8 cellular contexts compared by ENCODE assay signal in the genomic region with DNA sequence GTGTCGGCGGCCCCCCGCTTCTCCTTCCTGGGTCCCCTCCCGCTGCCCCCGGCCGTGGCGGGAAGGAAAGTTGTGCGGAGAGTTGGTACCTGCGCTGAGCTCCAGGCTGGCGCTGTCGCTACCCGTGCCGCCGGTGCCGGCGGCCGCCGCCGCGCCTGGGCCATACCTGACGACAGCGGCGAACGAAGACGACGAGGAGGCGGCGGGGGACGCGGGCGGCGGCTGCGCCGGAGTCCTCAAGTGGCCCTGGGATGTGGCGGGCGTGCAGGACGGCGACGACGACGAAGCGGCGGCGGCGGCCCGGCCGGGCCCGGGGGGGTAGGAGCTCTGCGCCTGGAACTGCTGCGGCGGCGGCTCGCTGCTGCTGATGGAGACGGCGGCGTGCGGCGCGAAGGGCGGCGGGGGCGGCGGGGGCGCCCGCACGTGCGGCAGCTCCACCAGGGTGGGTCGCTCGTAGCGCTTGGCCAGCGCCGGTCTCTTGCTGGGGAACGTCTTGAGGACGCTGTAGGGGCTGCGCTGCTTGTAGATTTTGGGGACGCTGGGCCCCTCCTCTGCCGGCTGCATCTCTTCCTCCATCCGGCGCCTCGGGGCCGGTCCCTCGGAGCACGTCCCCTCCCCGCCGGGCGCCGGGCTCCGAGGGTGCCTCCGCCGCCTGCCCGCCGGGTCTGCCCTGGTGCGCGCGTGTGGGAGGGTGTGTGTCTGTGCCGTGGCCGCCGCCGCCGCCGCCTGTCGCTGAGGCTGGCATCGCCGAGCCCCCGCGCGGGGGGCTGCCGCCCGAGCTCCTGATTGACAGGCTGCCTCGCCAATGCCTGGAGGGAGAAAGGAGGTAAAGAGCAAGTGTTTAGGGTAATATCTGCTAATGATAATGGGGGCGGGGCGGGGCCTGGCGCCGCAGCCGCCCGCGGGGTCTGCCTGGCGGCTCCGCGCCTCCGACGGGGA. TPM values are rescaled to one million over a fixed set of nuclear protein-coding genes. Genes with fewer than 3 reads are reported as not detected.
DNase-seq lines count a peak whose midpoint lies in the region; ATAC-seq and TF ChIP-seq lines count a peak whose summit lies in the region.

No MANE protein-coding gene starts in this region.

- H3K79me2 ChIP-seq in fibroblast of lung (ENCODE audit: control insufficient read depth, insufficient read depth, low read length) = no peaks in the 10 kb centered on the region

- TF ChIP-seq CTCF in GM10248 (IDR thresholded peaks at IDR 0.05; ENCODE audit: control extremely low read depth, extremely low read depth, low read depth, missing control alignments) = no peak
- no peak for TF ChIP-seq CTCF in WERI-Rb-1 (IDR thresholded peaks at IDR 0.05; ENCODE audit: low read depth, low read length)
- no peak for TF ChIP-seq CTCF in fibroblast of lung (conservative IDR thresholded peaks at IDR 0.05 in 1 of 2, IDR thresholded peaks at IDR 0.05 in 1 of 2; ENCODE audit: low read depth in 1 of 2, low read length in 2 of 2)

- H3K36me3 ChIP-seq in HUES6 (ENCODE audit: control insufficient read depth, insufficient read depth, low read length) (no peaks in the 10 kb centered on the region), WERI-Rb-1 (no peaks in the 10 kb centered on the region), fibroblast of lung (ENCODE audit: control insufficient read depth, insufficient read depth, low read length) (no peaks in the 10 kb centered on the region)

- H3K4me1 ChIP-seq in HUES6 (ENCODE audit: control insufficient read depth, insufficient read depth, low read length) = no peaks in the 10 kb centered on the region
- H3K4me1 ChIP-seq in fibroblast of lung (ENCODE audit: control insufficient read depth, extremely low read depth, insufficient read depth, low read length) = no peaks in the 10 kb centered on the region

- H3K27me3 ChIP-seq in HUES6 (ENCODE audit: control insufficient read depth, insufficient read depth, low read length) (peaks cover 56% of the 10 kb centered on the region), WERI-Rb-1 (ENCODE audit: insufficient read depth, low read depth, severe bottlenecking) (no peaks in the 10 kb centered on the region), fibroblast of lung (ENCODE audit: control insufficient read depth, insufficient read depth, low read length) (peaks cover 39% of the 10 kb centered on the region)

- ATAC-seq in GM21390 (IDR thresholded peaks at IDR 0.05; ENCODE audit: unreplicated experiment) = peak; percentile 51

- peak overlapping the region; percentile 38 for H3K9ac ChIP-seq in HUES6 (ENCODE audit: low read length)
- H3K9ac ChIP-seq in fibroblast of lung (ENCODE audit: insufficient read depth, low read length) = no peak overlapping the region

- H3K4me3 ChIP-seq in HUES6 (ENCODE audit: low read depth, low read length) = peak overlapping the region; percentile 64
- peak overlapping the region; percentile 50 for H3K4me3 ChIP-seq in WERI-Rb-1 (ENCODE audit: low read depth, low read length)
- H3K4me3 ChIP-seq in fibroblast of lung (replicated peaks in 1 of 4; ENCODE audit: control extremely low read depth in 1 of 4, insufficient read depth in 1 of 4, low read depth in 3 of 4, low read length in 4 of 4) = peak overlapping the region in 2 of 4 experiments; percentile 20 to 44

- H3K9me3 ChIP-seq in HUES6 (ENCODE audit: control insufficient read depth, insufficient read depth, low read depth, low read length) (no peaks in the 10 kb centered on the region), WERI-Rb-1 (ENCODE audit: severe bottlenecking) (no peaks in the 10 kb centered on the region), fibroblast of lung (ENCODE audit: control insufficient read depth, insufficient read depth, low read depth, low read length) (no peaks in the 10 kb centered on the region)

- no peak overlapping the region for H3K27ac ChIP-seq in HUES6 (ENCODE audit: low read depth, low read length)
- H3K27ac ChIP-seq in WERI-Rb-1 = peak overlapping the region; percentile 68
- no peak overlapping the region for H3K27ac ChIP-seq in fibroblast of lung (ENCODE audit: insufficient read depth, low read length)

- POLR2A ChIA-PET in GM10248 (lab: Yijun Ruan, JAX) = no interaction called here

- peak overlapping the region; percentile 59 for H3K4me2 ChIP-seq in fibroblast of lung (ENCODE audit: extremely low read depth, insufficient read depth, low read length)

- CTCF ChIA-PET in GM10248 (lab: Yijun Ruan, JAX) = interaction anchor here (0.8 to 1.5 kb wide), 4 partner anchors 9 to 15 kb away, joined by 3 to 5 read pairs (median 4); no protein-coding TSS in a partner anchor

- no peaks in the 10 kb centered on the region for H4K20me1 ChIP-seq in fibroblast of lung (ENCODE audit: control insufficient read depth, extremely low read depth, insufficient read depth, low read length)

- H2AFZ ChIP-seq in fibroblast of lung (ENCODE audit: low read length) = no peak overlapping the region

- DNase-seq in GM10248 (ENCODE audit: extremely low spot score) = peak; percentile 91
- peak; percentile 91 for DNase-seq in WERI-Rb-1
- no peak for DNase-seq in fibroblast of lung (ENCODE audit: low read depth in 2 of 2)
- peak; percentile 87 for DNase-seq in retina
- no peak for DNase-seq in DMS79 (lab: John Stamatoyannopoulos, UW)
- no peak for DNase-seq in epidermal melanocyte (ENCODE audit: insufficient read length, low spot score)

RNA-seq across cellular contexts. Expression of gene BEND4, which starts 0.6 kb away (rescaled TPM):
- total RNA-seq in fibroblast of lung = under 0.01 TPM in 1 of 2 replicates, not detected in the other
- 0.02 and 0.03 TPM in 2 replicates for polyA plus RNA-seq in fibroblast of lung
- not detected in 2 replicates for polyA plus RNA-seq in fibroblast of lung (2012)
- not detected in 2 replicates for polyA minus RNA-seq in fibroblast of lung (ENCODE audit: low replicate concordance)

Comparison
In these comparisons a context has a peak if more than half of its experiments do, and no peak if none do; other contexts are left out.
1. DNase-seq: peak in GM10248 (single experiment), WERI-Rb-1 (single experiment) and retina (single experiment); none in fibroblast of lung (0 of 2), DMS79 (single experiment) and epidermal melanocyte (single experiment).